In genomic region chr10:112950714-112951348, GRCh38 we compare ENCODE assay signal across 8 cellular contexts. TPM values are rescaled to one million over a fixed set of nuclear protein-coding genes. Genes with fewer than 3 reads are reported as not detected.
DNase-seq lines count a peak whose midpoint lies in the region; ATAC-seq and TF ChIP-seq lines count a peak whose summit lies in the region.

No MANE protein-coding gene starts in this region.

- H3K4me3 ChIP-seq in SK-N-MC: peak overlapping the region; percentile 82
- H3K4me3 ChIP-seq in right lobe of liver: peak overlapping the region; percentile 65 to 84 (median 74)
- H3K4me3 ChIP-seq in stomach: peak overlapping the region; percentile 64 to 81 (median 70)

- TF ChIP-seq CTCF in right lobe of liver (IDR thresholded peaks at IDR 0.05): no peak
- no peak for TF ChIP-seq CTCF in stomach (IDR thresholded peaks at IDR 0.05)

- no peaks in the 10 kb centered on the region for H3K36me3 ChIP-seq in SK-N-MC (ENCODE audit: insufficient read depth, low read length)
- no peaks in the 10 kb centered on the region for H3K36me3 ChIP-seq in right lobe of liver
- H3K36me3 ChIP-seq in stomach: no peaks in the 10 kb centered on the region

- intact Hi-C loops in right lobe of liver (cut with DNase I) (no loop called here), stomach (cut with DNase I; ENCODE audit: low total_unique reads) (no loop called here)

- under 1% methylated on average over 45 of the region's 54 CpGs for WGBS in right lobe of liver (ENCODE audit: insufficient coverage, low coverage, low lambda C conversion rate, missing lambda C conversion rate)
- WGBS in stomach, 5 donors: 0 to 1% (median 0%) methylated on average over 38 to 54 of the region's 54 CpGs

- no peaks in the 10 kb centered on the region for H3K9me3 ChIP-seq in SK-N-MC (ENCODE audit: low read depth, low read length)
- no peaks in the 10 kb centered on the region for H3K9me3 ChIP-seq in right lobe of liver
- H3K9me3 ChIP-seq in stomach: no peaks in the 10 kb centered on the region

- peak overlapping the region; percentile 76 for H3K9ac ChIP-seq in SK-N-MC (ENCODE audit: insufficient read length)

- ATAC-seq in right lobe of liver (no peak), GM21515 (IDR thresholded peaks at IDR 0.05; ENCODE audit: unreplicated experiment) (no peak)

- TF ChIP-seq POLR2A in right lobe of liver (IDR thresholded peaks at IDR 0.05) (no peak), stomach (IDR thresholded peaks at IDR 0.05) (no peak)

- TF ChIP-seq EP300 in stomach (IDR thresholded peaks at IDR 0.05): no peak

- H3K27ac ChIP-seq in SK-N-MC (peak overlapping the region; percentile 81), caudate nucleus (ENCODE audit: low read depth, low read length) (peak overlapping the region; percentile 78), right lobe of liver (peak overlapping the region; percentile 94 to 99 (median 97)), stomach (peak overlapping the region; percentile 94 to 97 (median 95))

- H3K4me1 ChIP-seq in right lobe of liver: peaks cover 0 to 29% (median 8%) of the 10 kb centered on the region in 4 donors
- peaks cover 12 to 73% (median 36%) of the 10 kb centered on the region in 4 donors for H3K4me1 ChIP-seq in stomach

- H3K27me3 ChIP-seq in right lobe of liver: no peaks in the 10 kb centered on the region
- H3K27me3 ChIP-seq in stomach: no peaks in the 10 kb centered on the region

- peak; percentile 16 for DNase-seq in activated CD4-positive, alpha-beta T cell treated with anti-CD3 and anti-CD28 coated beads for 48 hours
- DNase-seq in activated CD4-positive, alpha-beta T cell treated with anti-CD3 and anti-CD28 coated beads, Interleukin-2, amount 50 U/mL, for 4 hours: no peak
- no peak for DNase-seq in SK-N-MC (ENCODE audit: low read depth, low spot score)
- DNase-seq in caudate nucleus (lab: John Stamatoyannopoulos, UW): peak in 6 of 61 donors; percentile 4 to 35 (median 16)
- peak; percentile 25 to 60 (median 56) for DNase-seq in right lobe of liver
- no peak for DNase-seq in stomach
- DNase-seq in NCI-H226: no peak

RNA-seq across cellular contexts. Expression of gene TCF7L2, which starts 0.8 kb away (rescaled TPM):
- total RNA-seq in right lobe of liver: 10 to 100 TPM in 5 of 6 experiments, 1 to 10 TPM in 1; 9.4 to 33.2 (median 16.7) TPM
- 100 to 1,000 TPM in 2 of 5 donors, 10 to 100 TPM in 3; 34.1 to 179 (median 89.9) TPM for total RNA-seq in stomach
- polyA plus RNA-seq in stomach: 10 to 100 TPM in 1 of 3 donors, 1 to 10 TPM in 2; 6.7 to 11.5 (median 9.2) TPM

Comparison
In these comparisons a context has a peak if more than half of its experiments do, and no peak if none do; other contexts are left out.
1. DNase-seq: peak in activated CD4-positive, alpha-beta T cell treated with anti-CD3 and anti-CD28 coated beads for 48 hours (single experiment) and right lobe of liver (3 of 3); none in activated CD4-positive, alpha-beta T cell treated with anti-CD3 and anti-CD28 coated beads, Interleukin-2, amount 50 U/mL, for 4 hours (0 of 2), SK-N-MC (single experiment), stomach (single experiment) and NCI-H226 (single experiment).
2. Peak in every context shown above with its lines, with median percentiles within 50 percentile points of each other: H3K27ac ChIP-seq and H3K4me3 ChIP-seq.